8 cellular contexts compared by ENCODE assay signal in genomic region chr17:7579839-7580630, GRCh38. TPM values are rescaled to one million over a fixed set of nuclear protein-coding genes. Genes with fewer than 3 reads are reported as not detected.
DNase-seq lines count a peak whose midpoint lies in the region; ATAC-seq, FAIRE-seq and TF ChIP-seq lines count a peak whose summit lies in the region.

No MANE protein-coding gene starts in this region.

- H3K4me3 ChIP-seq in OCI-LY7 (ENCODE audit: low read depth, low read length, poor library complexity, severe bottlenecking) = no peak overlapping the region
- no peak overlapping the region for H3K4me3 ChIP-seq in prostate gland

- H3K4me2 ChIP-seq in OCI-LY7 (ENCODE audit: low read length) = no peak overlapping the region

- CTCF ChIA-PET in OCI-LY7 (lab: Charles Lee; ENCODE audit: unreplicated experiment) = no interaction called here

- H2AFZ ChIP-seq in OCI-LY7 (ENCODE audit: low read length) = no peak overlapping the region

- peaks cover 76% of the 10 kb centered on the region for H3K36me3 ChIP-seq in OCI-LY7 (ENCODE audit: insufficient read depth, low read length)
- H3K36me3 ChIP-seq in prostate gland = peaks cover 24 to 34% of the 10 kb centered on the region in 2 donors

- BruUV-seq in OCI-LY7 (replicated peaks; lab: Mats Ljungman, UMichigan) = no TSS peak

- no peak for TF ChIP-seq POLR2A in prostate gland (IDR thresholded peaks at IDR 0.05)

- peak overlapping the region in 1 of 2 donors; percentile 64 for H3K4me3 Mint-ChIP-seq in effector memory CD8-positive, alpha-beta T cell

- H3K36me3 Mint-ChIP-seq in effector memory CD8-positive, alpha-beta T cell (ENCODE audit: insufficient read depth) = peaks cover 72% of the 10 kb centered on the region

- peaks cover 40 to 50% of the 10 kb centered on the region in 2 donors for H3K4me1 Mint-ChIP-seq in effector memory CD8-positive, alpha-beta T cell (ENCODE audit: low read depth in 2 of 2)

- H3K27ac ChIP-seq in OCI-LY7 (ENCODE audit: low read depth, low read length, poor library complexity, severe bottlenecking) = peak overlapping the region; percentile 37
- H3K27ac ChIP-seq in prostate gland = peak overlapping the region; percentile 59 to 71

- H3K27ac Mint-ChIP-seq in effector memory CD8-positive, alpha-beta T cell = peak overlapping the region; percentile 86 to 94

- no peaks in the 10 kb centered on the region for H3K9me3 Mint-ChIP-seq in effector memory CD8-positive, alpha-beta T cell

- H4K20me1 ChIP-seq in OCI-LY7 (ENCODE audit: insufficient read depth, low read length) = peaks cover 20% of the 10 kb centered on the region

- H3K27me3 ChIP-seq in prostate gland (replicated peaks; ENCODE audit: insufficient read depth) = no peaks in the 10 kb centered on the region

- ATAC-seq in effector memory CD8-positive, alpha-beta T cell (replicated peaks) = no peak
- ATAC-seq in HG03045 (IDR thresholded peaks at IDR 0.05; ENCODE audit: unreplicated experiment) (no peak), HG03378 (IDR thresholded peaks at IDR 0.05; ENCODE audit: unreplicated experiment) (no peak), HG02981 (IDR thresholded peaks at IDR 0.05; ENCODE audit: unreplicated experiment) (no peak)

- no peaks in the 10 kb centered on the region for H3K9me2 ChIP-seq in OCI-LY7 (ENCODE audit: insufficient read depth, low read length)

- POLR2A ChIA-PET in OCI-LY7 (lab: Charles Lee) = interaction anchor here (1.0 kb wide), 1 partner anchor 34 kb away, joined by 3 read pairs; the partner anchor contains the start of gene FXR2

- H3K79me2 ChIP-seq in OCI-LY7 (ENCODE audit: insufficient read depth, low read depth, low read length) = peaks cover 18% of the 10 kb centered on the region

- FAIRE-seq in G401.6 (lab: Jason Lieb, UNC) = peak; percentile 48

- no peaks in the 10 kb centered on the region for H3K27me3 Mint-ChIP-seq in effector memory CD8-positive, alpha-beta T cell

- TF ChIP-seq CTCF in OCI-LY7 (conservative IDR thresholded peaks at IDR 0.05; ENCODE audit: low read length) = no peak
- TF ChIP-seq CTCF in prostate gland (IDR thresholded peaks at IDR 0.05) = no peak

- H3K4me1 ChIP-seq in OCI-LY7 (ENCODE audit: insufficient read depth, low read length, poor library complexity, severe bottlenecking) (peaks cover 63% of the 10 kb centered on the region), prostate gland (replicated peaks) (peaks cover 14% of the 10 kb centered on the region)

- H3K9me3 ChIP-seq in OCI-LY7 (ENCODE audit: low read length) = no peaks in the 10 kb centered on the region
- no peaks in the 10 kb centered on the region for H3K9me3 ChIP-seq in prostate gland

- WGBS in prostate gland = 72% methylated on average over 14 of the region's 14 CpGs

- intact Hi-C loops in OCI-LY7 (cut with micrococcal nuclease; ENCODE audit: unreplicated experiment) (no loop called here), prostate gland (cut with DNase I) (no loop called here)

- peak; percentile 28 for DNase-seq in OCI-LY7 (ENCODE audit: low spot score)
- DNase-seq in effector memory CD8-positive, alpha-beta T cell = no peak
- no peak for DNase-seq in prostate gland (ENCODE audit: low spot score)
- DNase-seq in ureter (ENCODE audit: low spot score) = no peak

RNA-seq across cellular contexts. Expression of gene CD68, which starts 0.6 kb away (rescaled TPM):
- 0.10 and 0.54 TPM in 2 replicates for total RNA-seq in OCI-LY7 (2014; rRNA removed; shearing (Covaris generic))
- 0.44 and 0.72 TPM in 2 replicates for total RNA-seq in OCI-LY7 (2022)
- total RNA-seq in prostate gland = 10 to 100 TPM; 12.3 to 17.3 TPM
- 61.0 TPM for total RNA-seq in ureter

RNA-seq across cellular contexts. Expression of gene MPDU1, which starts 3.6 kb away (rescaled TPM):
- total RNA-seq in OCI-LY7 (2014; rRNA removed; shearing (Covaris generic)) = 30.4 and 34.5 TPM in 2 replicates
- total RNA-seq in OCI-LY7 (2022) (21.3 and 26.1 TPM in 2 replicates), prostate gland (100 to 1,000 TPM; 101 to 239 TPM), ureter (68.1 TPM)

RNA-seq across cellular contexts. Expression of gene SOX15, which starts 9.9 kb away (rescaled TPM):
- 0.23 and 1.6 TPM in 2 replicates for total RNA-seq in OCI-LY7 (2014; rRNA removed; shearing (Covaris generic))
- 0.57 and 0.84 TPM in 2 replicates for total RNA-seq in OCI-LY7 (2022)
- total RNA-seq in prostate gland = 10 to 100 TPM in 1 of 2 donors, 1 to 10 TPM in 1; 6.3 to 15.0 TPM
- 8.0 TPM for total RNA-seq in ureter

RNA-seq across cellular contexts. Expression of gene SENP3, which starts 18.3 kb away (rescaled TPM):
- total RNA-seq in OCI-LY7 (2014; rRNA removed; shearing (Covaris generic)) = 100 and 102 TPM in 2 replicates
- total RNA-seq in OCI-LY7 (2022) (62.4 and 77.6 TPM in 2 replicates), prostate gland (10 to 100 TPM; 39.6 to 65.7 TPM), ureter (43.9 TPM)

RNA-seq across cellular contexts. Expression of gene TNFSF13, which starts 21.5 kb away (rescaled TPM):
- total RNA-seq in OCI-LY7 (2014; rRNA removed; shearing (Covaris generic)) = 0.49 and 0.98 TPM in 2 replicates
- 4.8 and 6.0 TPM in 2 replicates for total RNA-seq in OCI-LY7 (2022)
- total RNA-seq in prostate gland = 10 to 100 TPM; 20.4 to 21.1 TPM
- 23.0 TPM for total RNA-seq in ureter

Comparison
In these comparisons a context has a peak if more than half of its experiments do, and no peak if none do; other contexts are left out.
1. RNA of gene CD68, which starts 0.6 kb away (total RNA-seq): 61.0 TPM in ureter (single experiment) and 12.3 to 17.3 TPM in prostate gland; 0.10 to 0.72 TPM in OCI-LY7; every median in the first group is over 4 times any median in the second.